Comparison of ENCODE assay signal across 15 cellular contexts in the genomic region with DNA sequence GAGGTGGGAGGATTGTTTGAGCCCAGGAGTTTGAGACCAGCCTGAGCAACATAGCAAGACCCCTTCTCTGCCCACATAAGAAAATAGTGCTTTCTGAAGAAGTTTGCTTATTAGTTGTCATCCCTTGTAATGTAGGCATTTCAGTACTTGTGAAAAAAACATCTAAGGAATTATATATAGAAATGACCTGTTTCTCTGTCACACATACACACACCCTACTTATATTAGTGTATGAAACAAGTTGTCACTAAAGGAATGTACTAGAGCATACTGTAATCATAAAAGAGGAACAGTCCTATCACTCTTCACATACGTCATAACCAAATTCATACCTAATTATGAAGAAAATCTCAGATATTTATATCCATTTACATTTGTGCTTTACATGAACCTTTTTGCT.
"Had no signal": no experiment of that assay in that cellular context is flagged by ENCODE, and none has a peak within 500 bp of the region (broad histone marks: within the 10 kb centered on the region; RNA-seq: fewer than 3 reads in every experiment).

No MANE protein-coding gene starts in this region.

- H3K4me1 Mint-ChIP-seq: mesothelial cell of epicardium had no signal

- H3K27ac Mint-ChIP-seq: activated naive CD4-positive, alpha-beta T cell treated with anti-CD3 and anti-CD28 coated beads for 36 hours; mesothelial cell of epicardium had no signal

- DNase-seq: activated naive CD4-positive, alpha-beta T cell treated with anti-CD3 and anti-CD28 coated beads for 36 hours; amniotic stem cell; caudate nucleus; colonic mucosa; heart right ventricle; left colon; lower lobe of right lung; ovary; sigmoid colon; spleen; T-helper 9 cell; tibial artery; uterus had no signal

- ATAC-seq: gastroesophageal sphincter, heart right ventricle, left colon, lower lobe of right lung had no signal

- H3K4me3 Mint-ChIP-seq: activated naive CD4-positive, alpha-beta T cell treated with anti-CD3 and anti-CD28 coated beads for 36 hours; mesothelial cell of epicardium had no signal

- H3K9me3 Mint-ChIP-seq: activated naive CD4-positive, alpha-beta T cell treated with anti-CD3 and anti-CD28 coated beads for 36 hours; mesothelial cell of epicardium had no signal
